In genomic region chr16:75147968-75148310, GRCh38 we compare ENCODE assay signal across 8 cellular contexts. TPM values are rescaled to one million over a fixed set of nuclear protein-coding genes. Genes with fewer than 3 reads are reported as not detected.
DNase-seq lines count a peak whose midpoint lies in the region; ATAC-seq and TF ChIP-seq lines count a peak whose summit lies in the region.

No MANE protein-coding gene starts in this region.

- no peaks in the 10 kb centered on the region for H3K27me3 ChIP-seq in neuron (ENCODE audit: insufficient read depth, low read length)

- no peak for ATAC-seq in effector memory CD8-positive, alpha-beta T cell (replicated peaks)
- ATAC-seq in GM19455 (IDR thresholded peaks at IDR 0.05; ENCODE audit: unreplicated experiment) (no peak), HG03139 (IDR thresholded peaks at IDR 0.05; ENCODE audit: unreplicated experiment) (no peak), HG03342 (IDR thresholded peaks at IDR 0.05; ENCODE audit: unreplicated experiment) (no peak)

- intact Hi-C loops in CD14-positive monocyte (cut with micrococcal nuclease) = no loop called here

- peaks cover 3 to 6% (median 4%) of the 10 kb centered on the region in 3 donors for H3K27me3 Mint-ChIP-seq in CD14-positive monocyte (ENCODE audit: low read depth in 3 of 3)
- no peaks in the 10 kb centered on the region for H3K27me3 Mint-ChIP-seq in effector memory CD8-positive, alpha-beta T cell

- H3K9me3 ChIP-seq in neuron (ENCODE audit: low read length) = peaks cover 7% of the 10 kb centered on the region

- peaks cover 2% of the 10 kb centered on the region for H3K4me1 ChIP-seq in neuron (ENCODE audit: insufficient read depth, low read length)

- TF ChIP-seq POLR2A in NB4 (IDR thresholded peaks at IDR 0.05; ENCODE audit: extremely low read depth, insufficient read length) = no peak

- peaks cover 8% of the 10 kb centered on the region for H3K4me1 Mint-ChIP-seq in CD14-positive monocyte
- peaks cover 8 to 9% of the 10 kb centered on the region in 2 donors for H3K4me1 Mint-ChIP-seq in effector memory CD8-positive, alpha-beta T cell (ENCODE audit: low read depth in 2 of 2)

- TF ChIP-seq CTCF in CD14-positive monocyte (IDR thresholded peaks at IDR 0.05) (no peak), NB4 (IDR thresholded peaks at IDR 0.05; ENCODE audit: low read depth, low read length) (no peak)

- peaks cover 3 to 12% of the 10 kb centered on the region in 2 donors for H3K36me3 Mint-ChIP-seq in CD14-positive monocyte
- H3K36me3 Mint-ChIP-seq in effector memory CD8-positive, alpha-beta T cell (ENCODE audit: insufficient read depth) = peaks cover 3% of the 10 kb centered on the region

- H3K9me3 Mint-ChIP-seq in CD14-positive monocyte = peaks cover 14 to 38% (median 24%) of the 10 kb centered on the region in 7 donors
- H3K9me3 Mint-ChIP-seq in effector memory CD8-positive, alpha-beta T cell = peaks cover 0 to 21% of the 10 kb centered on the region in 2 donors

- no peak overlapping the region for H3K27ac Mint-ChIP-seq in CD14-positive monocyte
- H3K27ac Mint-ChIP-seq in effector memory CD8-positive, alpha-beta T cell = peak overlapping the region in 1 of 2 donors; percentile 84

- H2AFZ ChIP-seq in neuron (ENCODE audit: low read depth, low read length) = no peak overlapping the region

- H3K4me3 ChIP-seq in NB4 (ENCODE audit: low read depth, low read length) = peak overlapping the region; percentile 35
- H3K4me3 ChIP-seq in neuron (ENCODE audit: low read length) = peak overlapping the region; percentile 72

- peak overlapping the region; percentile 78 for H3K4me3 Mint-ChIP-seq in CD14-positive monocyte
- H3K4me3 Mint-ChIP-seq in effector memory CD8-positive, alpha-beta T cell = peak overlapping the region; percentile 85 to 91

- DNase-seq in CD14-positive monocyte (ENCODE audit: low spot score) (no peak), NB4 (ENCODE audit: low read depth) (no peak)
- DNase-seq in effector memory CD8-positive, alpha-beta T cell = no peak
- no peak for DNase-seq in stimulated activated CD4-positive, alpha-beta T cell treated with anti-CD3 and anti-CD28 coated beads, Interleukin-4, amount 100 ng/mL, for 24 hours

- H3K36me3 ChIP-seq in neuron (ENCODE audit: insufficient read depth, low read length) = peaks cover 8% of the 10 kb centered on the region

RNA-seq across cellular contexts. Expression of gene ZFP1, which starts 0.4 kb away (rescaled TPM):
- 1 to 10 TPM; 3.4 to 4.0 TPM for polyA plus RNA-seq in CD14-positive monocyte

RNA-seq across cellular contexts. Expression of gene LDHD, which starts 31.4 kb away (rescaled TPM):
- polyA plus RNA-seq in CD14-positive monocyte = 1 to 10 TPM; 3.7 to 5.4 TPM

RNA-seq across cellular contexts. Expression of gene CTRB2, which starts 59.0 kb away (rescaled TPM):
- not detected for polyA plus RNA-seq in CD14-positive monocyte
